ENCODE assay signal across 8 cellular contexts in the genomic region with DNA sequence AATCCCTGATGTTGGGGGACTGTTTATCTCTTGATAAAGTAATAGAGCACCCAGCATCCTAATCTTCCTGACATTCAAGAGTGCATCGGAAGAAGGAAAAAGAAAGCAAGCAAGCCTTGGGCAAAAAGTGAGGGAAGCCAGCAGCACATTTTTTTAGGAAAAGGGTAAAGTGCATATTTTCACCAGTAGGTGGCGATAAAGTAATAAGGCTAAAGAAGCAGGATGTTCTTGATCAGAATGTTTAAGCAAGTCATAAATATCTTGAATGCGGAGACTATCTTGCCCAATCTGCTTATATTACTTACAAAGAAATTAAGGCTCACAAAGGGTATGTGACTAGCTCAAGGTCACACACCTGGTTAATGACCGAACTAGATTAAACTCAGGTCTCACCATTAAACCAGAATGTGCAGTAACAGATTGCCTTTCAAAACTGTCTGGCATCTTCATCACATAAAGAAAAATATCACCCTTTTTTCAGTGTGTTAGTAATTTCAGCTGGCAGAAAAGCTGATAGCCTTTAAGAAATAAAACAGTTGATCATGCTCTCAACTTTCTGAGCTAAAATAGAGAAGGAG.
DNase-seq lines count a peak whose midpoint lies in the region; ATAC-seq, FAIRE-seq and TF ChIP-seq lines count a peak whose summit lies in the region.

No MANE protein-coding gene starts in this region.

- H3K4me2 ChIP-seq in DND-41 (ENCODE audit: insufficient read depth, low read length) = peak overlapping the region; percentile 33; the same call in 1 of the 2 replicates

- no peak overlapping the region for H3K27ac ChIP-seq in DND-41 (ENCODE audit: low read length)

- 0 out of 4 replicates have a peak overlapping the region, but pooled peaks of 1 of the 2 experiments have one; percentile 2 for H3K4me3 ChIP-seq in DND-41 (ENCODE audit: low read depth in 1 of 2, low read length in 2 of 2)

- ATAC-seq in DND-41 (ENCODE audit: insufficient read depth, low read depth) = peak; percentile 70
- peak; percentile 52 for ATAC-seq in GM21619 (IDR thresholded peaks at IDR 0.05; ENCODE audit: unreplicated experiment)
- no peak for ATAC-seq in HG03442 (IDR thresholded peaks at IDR 0.05; ENCODE audit: unreplicated experiment)
- ATAC-seq in HG03460 (IDR thresholded peaks at IDR 0.05; ENCODE audit: unreplicated experiment) = no peak

- peak; percentile 87 for TF ChIP-seq CTCF in DND-41 (IDR thresholded peaks at IDR 0.05; ENCODE audit: borderline replicate concordance, extremely low read depth, low read length, poor library complexity, severe bottlenecking)

- FAIRE-seq in TTC549 (lab: Jason Lieb, UNC) = peak; percentile 90

- DNase-seq in DND-41 (no peak), NCI-H146 (lab: John Stamatoyannopoulos, UW) (peak; percentile 33), germinal center (ENCODE audit: low spot score) (peak; percentile 52), putamen (ENCODE audit: low spot score) (peak; percentile 64)

- H3K9ac ChIP-seq in DND-41 (ENCODE audit: low read depth, low read length) = no peak overlapping the region

- no peaks in the 10 kb centered on the region for H3K9me3 ChIP-seq in DND-41 (ENCODE audit: insufficient read depth, low read length, severe bottlenecking)

- no peaks in the 10 kb centered on the region for H3K79me2 ChIP-seq in DND-41 (ENCODE audit: insufficient read depth, low read length)

- H3K27me3 ChIP-seq in DND-41 (ENCODE audit: insufficient read depth, low read length, poor library complexity) = peaks cover 7% of the 10 kb centered on the region

- peaks cover 5% of the 10 kb centered on the region for H3K4me1 ChIP-seq in DND-41 (ENCODE audit: insufficient read depth, low read length)

- no peaks in the 10 kb centered on the region for H4K20me1 ChIP-seq in DND-41 (ENCODE audit: insufficient read depth, low read length)

- no peaks in the 10 kb centered on the region for H3K36me3 ChIP-seq in DND-41 (ENCODE audit: insufficient read depth, low read length)

- no peak overlapping the region; the same call in 1 of the 2 replicates for H2AFZ ChIP-seq in DND-41 (ENCODE audit: low read depth, low read length)

Comparison
In these comparisons a context has a peak if more than half of its experiments do, and no peak if none do; other contexts are left out.
1. ATAC-seq: peak in DND-41 (single experiment) and GM21619 (single experiment); none in HG03442 (single experiment) and HG03460 (single experiment).